26 cellular contexts compared by ENCODE assay signal in the genomic region with DNA sequence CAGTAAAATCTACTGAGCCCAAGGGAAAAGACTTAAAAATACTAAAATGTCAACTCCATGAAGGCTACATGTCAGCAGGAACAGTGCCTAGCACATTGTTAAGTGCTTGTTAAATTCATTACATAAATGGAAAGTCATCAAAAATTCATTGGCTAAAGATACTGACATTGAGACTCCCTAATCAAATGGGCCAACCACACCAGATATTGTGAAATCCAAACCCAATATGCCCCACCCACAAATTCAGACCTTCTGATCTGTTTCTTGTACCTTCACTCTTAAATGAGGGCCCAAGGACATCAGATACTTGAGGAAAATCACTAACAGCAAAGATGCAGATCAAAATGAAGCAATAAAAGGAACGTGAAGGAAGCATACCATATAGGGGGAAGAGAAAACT.
"Had no signal": no experiment of that assay in that cellular context is flagged by ENCODE, and none has a peak within 500 bp of the region (broad histone marks: within the 10 kb centered on the region; RNA-seq: fewer than 3 reads in every experiment).

No MANE protein-coding gene starts in this region.

- H2AFZ ChIP-seq: parathyroid adenoma had no signal

- ATAC-seq: esophagus mucosa; left colon; stimulated activated naive B cell treated with anti-CD40 and anti-IgM and Interleukin-4, amounts not matched to agents 10 μg/mL and 1 μg/mL and 100 μg/mL, for 72 hours had no signal

- H3K9me3 Mint-ChIP-seq: activated CD4-positive, alpha-beta memory T cell treated with anti-CD3 and anti-CD28 coated beads for 36 hours; activated CD4-positive, alpha-beta T cell treated with anti-CD3 and anti-CD28 coated beads, Interleukin-2, amount 10 ng/mL, durations not matched to agents 24 days and 14 days; immature natural killer cell; mesothelial cell of epicardium; naive B cell; stimulated activated naive B cell treated with anti-CD40 and anti-IgM and Interleukin-4, amounts not matched to agents 10 μg/mL and 1 μg/mL and 100 μg/mL, for 72 hours had no signal

- H3K27ac Mint-ChIP-seq: activated CD4-positive, alpha-beta memory T cell treated with anti-CD3 and anti-CD28 coated beads for 36 hours; activated CD4-positive, alpha-beta T cell treated with anti-CD3 and anti-CD28 coated beads, Interleukin-2, amount 10 ng/mL, durations not matched to agents 24 days and 14 days; activated naive CD8-positive, alpha-beta T cell; mesothelial cell of epicardium had no signal

- H3K27ac ChIP-seq: brain microvascular endothelial cell, parathyroid adenoma, right atrium auricular region, thoracic aorta had no signal

- H3K4me1 ChIP-seq: parathyroid adenoma, right atrium auricular region had no signal

- H3K4me3 Mint-ChIP-seq: activated CD4-positive, alpha-beta memory T cell treated with anti-CD3 and anti-CD28 coated beads for 36 hours; activated CD4-positive, alpha-beta T cell treated with anti-CD3 and anti-CD28 coated beads, Interleukin-2, amount 10 ng/mL, durations not matched to agents 24 days and 14 days; activated naive CD8-positive, alpha-beta T cell; immature natural killer cell; mesothelial cell of epicardium; naive B cell; stimulated activated naive B cell treated with anti-CD40 and anti-IgM and Interleukin-4, amounts not matched to agents 10 μg/mL and 1 μg/mL and 100 μg/mL, for 72 hours had no signal

- H3K9me3 ChIP-seq: right atrium auricular region, thoracic aorta had no signal

- H3K27me3 Mint-ChIP-seq: activated CD4-positive, alpha-beta memory T cell treated with anti-CD3 and anti-CD28 coated beads for 36 hours; activated CD4-positive, alpha-beta T cell treated with anti-CD3 and anti-CD28 coated beads, Interleukin-2, amount 10 ng/mL, durations not matched to agents 24 days and 14 days; activated naive CD8-positive, alpha-beta T cell; naive B cell; stimulated activated naive B cell treated with anti-CD40 and anti-IgM and Interleukin-4, amounts not matched to agents 10 μg/mL and 1 μg/mL and 100 μg/mL, for 72 hours had no signal

- H3K4me3 ChIP-seq: right atrium auricular region, thoracic aorta had no signal

- H3K4me1 Mint-ChIP-seq: mesothelial cell of epicardium had no signal

- DNase-seq: activated CD4-positive, alpha-beta memory T cell treated with anti-CD3 and anti-CD28 coated beads for 36 hours; activated CD4-positive, alpha-beta T cell treated with anti-CD3 and anti-CD28 coated beads, Interleukin-2, amount 10 ng/mL, durations not matched to agents 24 days and 14 days; activated CD4-positive, CD25-positive, alpha-beta regulatory T cell; activated gamma-delta T cell; amniotic stem cell; brain microvascular endothelial cell; caudate nucleus; foreskin fibroblast; head of caudate nucleus; hypothalamus; immature natural killer cell; kidney; left colon; mammary epithelial cell; naive B cell; stimulated activated CD4-positive, alpha-beta T cell treated with anti-CD3 and anti-CD28 coated beads, Interleukin-15, amount 100 ng/mL, for 24 hours; stimulated activated CD4-positive, alpha-beta T cell treated with anti-CD3 and anti-CD28 coated beads, Interleukin-2, amount 100 ng/mL, for 24 hours; stimulated activated naive B cell treated with anti-CD40 and anti-IgM and Interleukin-4, amounts not matched to agents 10 μg/mL and 1 μg/mL and 100 μg/mL, for 72 hours; T-helper 1 cell; trophoblast cell had no signal

- H3K9ac ChIP-seq: parathyroid adenoma had no signal

- H3K27me3 ChIP-seq: brain microvascular endothelial cell, right atrium auricular region had no signal
